ENCODE assay signal across 13 cellular contexts in the genomic region with DNA sequence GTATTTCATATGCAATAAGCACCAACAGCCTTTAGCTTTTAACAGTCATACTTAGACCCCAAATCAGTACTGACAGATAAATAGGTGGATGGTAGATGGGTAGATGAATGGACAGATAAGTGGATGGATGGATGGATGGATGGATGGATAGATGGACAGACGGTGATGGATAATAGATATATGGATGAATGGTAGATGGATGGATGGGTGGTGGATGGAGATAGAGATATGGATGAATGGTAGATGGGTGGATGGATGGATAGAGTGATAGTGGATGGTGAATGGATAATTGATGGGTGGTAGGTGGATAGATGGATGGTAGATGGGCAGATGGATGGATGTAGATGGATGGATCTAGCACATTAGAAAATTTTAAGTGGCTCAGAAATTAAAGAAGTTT.
DNase-seq lines count a peak whose midpoint lies in the region; ATAC-seq and TF ChIP-seq lines count a peak whose summit lies in the region.
"Had no signal": no experiment of that assay in that cellular context is flagged by ENCODE, and none has a peak within 500 bp of the region (broad histone marks: within the 10 kb centered on the region; RNA-seq: fewer than 3 reads in every experiment).

No MANE protein-coding gene starts in this region.

- H3K4me1 Mint-ChIP-seq in stimulated activated naive CD8-positive, alpha-beta T cell treated with anti-CD3 and anti-CD28 coated beads, Interleukin-15, Interleukin-2, amounts not matched to agents 100 ng/mL and 50 ng/mL, for 24 hours (ENCODE audit: low read depth) = peaks cover 38% of the 10 kb centered on the region
- peaks cover 37% of the 10 kb centered on the region for H3K4me1 Mint-ChIP-seq in stimulated activated naive CD8-positive, alpha-beta T cell treated with anti-CD3 and anti-CD28 coated beads, Interleukin-15, amount 100 ng/mL, for 72 hours
- H3K4me1 Mint-ChIP-seq in activated naive CD8-positive, alpha-beta T cell treated with anti-CD3 and anti-CD28 coated beads, Interleukin-2, amount 50 U/mL, for 24 hours = peaks cover 40% of the 10 kb centered on the region
- H3K4me1 Mint-ChIP-seq in neural crest cell = no peaks in the 10 kb centered on the region
- H3K4me1 Mint-ChIP-seq: IgD-negative memory B cell had no signal

- peak overlapping the region; percentile 7 for H3K27ac Mint-ChIP-seq in stimulated activated naive CD8-positive, alpha-beta T cell treated with anti-CD3 and anti-CD28 coated beads, Interleukin-15, Interleukin-2, amounts not matched to agents 100 ng/mL and 50 ng/mL, for 24 hours
- H3K27ac Mint-ChIP-seq in stimulated activated naive CD8-positive, alpha-beta T cell treated with anti-CD3 and anti-CD28 coated beads, Interleukin-15, amount 100 ng/mL, for 72 hours = no peak overlapping the region
- H3K27ac Mint-ChIP-seq in activated naive CD8-positive, alpha-beta T cell treated with anti-CD3 and anti-CD28 coated beads, Interleukin-2, amount 50 U/mL, for 24 hours = peak overlapping the region; percentile 27
- H3K27ac Mint-ChIP-seq in neural crest cell (ENCODE audit: unreplicated experiment) = peak overlapping the region; percentile 73
- H3K27ac Mint-ChIP-seq: IgD-negative memory B cell had no signal

- H3K36me3 Mint-ChIP-seq in stimulated activated naive CD8-positive, alpha-beta T cell treated with anti-CD3 and anti-CD28 coated beads, Interleukin-15, Interleukin-2, amounts not matched to agents 100 ng/mL and 50 ng/mL, for 24 hours (ENCODE audit: low read depth) = peaks cover 5% of the 10 kb centered on the region
- H3K36me3 Mint-ChIP-seq in activated naive CD8-positive, alpha-beta T cell treated with anti-CD3 and anti-CD28 coated beads, Interleukin-2, amount 50 U/mL, for 24 hours (ENCODE audit: low read depth) = peaks cover 3% of the 10 kb centered on the region
- peaks cover 4% of the 10 kb centered on the region for H3K36me3 Mint-ChIP-seq in neural crest cell (ENCODE audit: low read depth)
- H3K36me3 Mint-ChIP-seq: IgD-negative memory B cell had no signal

- no peak for DNase-seq in stimulated activated naive CD8-positive, alpha-beta T cell treated with anti-CD3 and anti-CD28 coated beads, Interleukin-15, amount 100 ng/mL, for 72 hours
- DNase-seq in activated naive CD8-positive, alpha-beta T cell treated with anti-CD3 and anti-CD28 coated beads, Interleukin-2, amount 50 U/mL, for 24 hours = no peak
- DNase-seq in neural crest cell (ENCODE audit: low read depth, low spot score) (no peak), C1 segment of cervical spinal cord (lab: John Stamatoyannopoulos, UW) (no peak), HuH-7 (ENCODE audit: low spot score) (no peak)
- DNase-seq: GOT3, NCI-H1105 treated with DMSO at 0.1 percent for 48 hours, NCI-H1930, NCI-H526 treated with DMSO at 0.1 percent for 48 hours, Right ventricle myocardium superior had no signal

- ATAC-seq in stimulated activated naive CD8-positive, alpha-beta T cell treated with anti-CD3 and anti-CD28 coated beads, Interleukin-15, amount 100 ng/mL, for 72 hours = no peak
- no peak for ATAC-seq in activated naive CD8-positive, alpha-beta T cell treated with anti-CD3 and anti-CD28 coated beads, Interleukin-2, amount 50 U/mL, for 24 hours
- ATAC-seq in GM21515 (IDR thresholded peaks at IDR 0.05; ENCODE audit: unreplicated experiment) = no peak

- H3K27me3 Mint-ChIP-seq in stimulated activated naive CD8-positive, alpha-beta T cell treated with anti-CD3 and anti-CD28 coated beads, Interleukin-15, Interleukin-2, amounts not matched to agents 100 ng/mL and 50 ng/mL, for 24 hours = no peaks in the 10 kb centered on the region
- no peaks in the 10 kb centered on the region for H3K27me3 Mint-ChIP-seq in stimulated activated naive CD8-positive, alpha-beta T cell treated with anti-CD3 and anti-CD28 coated beads, Interleukin-15, amount 100 ng/mL, for 72 hours
- no peaks in the 10 kb centered on the region for H3K27me3 Mint-ChIP-seq in activated naive CD8-positive, alpha-beta T cell treated with anti-CD3 and anti-CD28 coated beads, Interleukin-2, amount 50 U/mL, for 24 hours
- no peaks in the 10 kb centered on the region for H3K27me3 Mint-ChIP-seq in neural crest cell (ENCODE audit: low read depth)
- H3K27me3 Mint-ChIP-seq: IgD-negative memory B cell had no signal

- no peak for TF ChIP-seq CTCF in neural crest cell (conservative IDR thresholded peaks at IDR 0.05)

- no peaks in the 10 kb centered on the region for H3K9me3 Mint-ChIP-seq in stimulated activated naive CD8-positive, alpha-beta T cell treated with anti-CD3 and anti-CD28 coated beads, Interleukin-15, Interleukin-2, amounts not matched to agents 100 ng/mL and 50 ng/mL, for 24 hours
- H3K9me3 Mint-ChIP-seq in stimulated activated naive CD8-positive, alpha-beta T cell treated with anti-CD3 and anti-CD28 coated beads, Interleukin-15, amount 100 ng/mL, for 72 hours = peaks cover 5 to 7% of the 10 kb centered on the region in 2 donors
- H3K9me3 Mint-ChIP-seq in activated naive CD8-positive, alpha-beta T cell treated with anti-CD3 and anti-CD28 coated beads, Interleukin-2, amount 50 U/mL, for 24 hours = peaks cover 5% of the 10 kb centered on the region
- H3K9me3 Mint-ChIP-seq in neural crest cell = peaks cover 4% of the 10 kb centered on the region

- H3K4me3 Mint-ChIP-seq in stimulated activated naive CD8-positive, alpha-beta T cell treated with anti-CD3 and anti-CD28 coated beads, Interleukin-15, Interleukin-2, amounts not matched to agents 100 ng/mL and 50 ng/mL, for 24 hours = no peak overlapping the region
- H3K4me3 Mint-ChIP-seq in stimulated activated naive CD8-positive, alpha-beta T cell treated with anti-CD3 and anti-CD28 coated beads, Interleukin-15, amount 100 ng/mL, for 72 hours = no peak overlapping the region
- H3K4me3 Mint-ChIP-seq in activated naive CD8-positive, alpha-beta T cell treated with anti-CD3 and anti-CD28 coated beads, Interleukin-2, amount 50 U/mL, for 24 hours = no peak overlapping the region
- H3K4me3 Mint-ChIP-seq in neural crest cell = no peak overlapping the region
- H3K4me3 Mint-ChIP-seq: IgD-negative memory B cell had no signal

Comparison
In these comparisons a context has a peak if more than half of its experiments do, and no peak if none do; other contexts are left out.
1. H3K27ac Mint-ChIP-seq: peak in stimulated activated naive CD8-positive, alpha-beta T cell treated with anti-CD3 and anti-CD28 coated beads, Interleukin-15, Interleukin-2, amounts not matched to agents 100 ng/mL and 50 ng/mL, for 24 hours (single experiment), activated naive CD8-positive, alpha-beta T cell treated with anti-CD3 and anti-CD28 coated beads, Interleukin-2, amount 50 U/mL, for 24 hours (single experiment) and neural crest cell (single experiment); none in stimulated activated naive CD8-positive, alpha-beta T cell treated with anti-CD3 and anti-CD28 coated beads, Interleukin-15, amount 100 ng/mL, for 72 hours (0 of 2).